28 cellular contexts compared by ENCODE assay signal in genomic region chr2:170236639-170237037, GRCh38. TPM values are rescaled to one million over a fixed set of nuclear protein-coding genes. Genes with fewer than 3 reads are reported as not detected.
A peak's percentile ranks its signal among the peaks of the same experiment; 100 is the strongest.
DNase-seq lines count a peak whose midpoint lies in the region; ATAC-seq and TF ChIP-seq lines count a peak whose summit lies in the region.
"Had no signal": no experiment of that assay in that cellular context is flagged by ENCODE, and none has a peak within 500 bp of the region (broad histone marks: within the 10 kb centered on the region; RNA-seq: fewer than 3 reads in every experiment).

No MANE protein-coding gene starts in this region.

- H3K4me1 Mint-ChIP-seq in activated naive CD4-positive, alpha-beta T cell treated with anti-CD3 and anti-CD28 coated beads, Interleukin-2, amount 10 ng/mL, durations not matched to agents 7 days and 5 days, result no peaks in the 10 kb centered on the region
- H3K4me1 Mint-ChIP-seq: activated CD4-positive, alpha-beta T cell treated with anti-CD3 and anti-CD28 coated beads, Interleukin-2, amount 10 ng/mL, durations not matched to agents 24 days and 14 days; naive B cell; T-cell had no signal

- no peak overlapping the region for H3K27ac Mint-ChIP-seq in activated naive CD4-positive, alpha-beta T cell treated with anti-CD3 and anti-CD28 coated beads, Interleukin-2, amount 10 ng/mL, durations not matched to agents 7 days and 5 days
- H3K27ac Mint-ChIP-seq: activated CD4-positive, alpha-beta T cell treated with anti-CD3 and anti-CD28 coated beads, Interleukin-2, amount 10 ng/mL, durations not matched to agents 24 days and 14 days; activated T-cell treated with anti-CD3 and anti-CD28 coated beads, Interleukin-2, amount 50 U/mL, for 24 hours; naive B cell; T-cell; WTC11 had no signal

- in situ Hi-C loops in GM13976 (cut with MboI; ENCODE audit: low sequenced_read_pairs, unreplicated experiment), result loop anchor here (25.0 kb wide), 1 partner anchor 576 kb away; the partner anchor contains the start of gene GAD1

- H3K36me3 ChIP-seq in HUES6 (ENCODE audit: control insufficient read depth, insufficient read depth, low read length), result no peaks in the 10 kb centered on the region
- H3K36me3 ChIP-seq in endocrine pancreas (ENCODE audit: control insufficient read depth, insufficient read depth, low read length), result no peaks in the 10 kb centered on the region
- H3K36me3 ChIP-seq: esophagus muscularis mucosa, neutrophil, SJCRH30, suprapubic skin, upper lobe of left lung had no signal

- peaks cover 11% of the 10 kb centered on the region for H3K27me3 Mint-ChIP-seq in activated naive CD4-positive, alpha-beta T cell treated with anti-CD3 and anti-CD28 coated beads, Interleukin-2, amount 10 ng/mL, durations not matched to agents 7 days and 5 days

- CTCF ChIA-PET in activated naive CD4-positive, alpha-beta T cell treated with anti-CD3 and anti-CD28 coated beads, Interleukin-2, amount 10 ng/mL, durations not matched to agents 7 days and 5 days (lab: Charles Lee), result interaction anchor here (0.6 to 2.9 kb wide), 9 partner anchors 11 to 597 kb away, joined by 3 to 9 read pairs (median 3); no protein-coding TSS in a partner anchor

- peak overlapping the region; percentile 11; the same call in 1 of the 2 replicates for H3K27ac ChIP-seq in HUES6 (ENCODE audit: low read depth, low read length)
- H3K27ac ChIP-seq: esophagus muscularis mucosa, foreskin keratinocyte, GM23248, neutrophil, SJCRH30, suprapubic skin, upper lobe of left lung had no signal

- intact Hi-C loops in Right ventricle myocardium superior (cut with DNase I), result no loop called here

- H3K4me3 ChIP-seq in HUES6 (ENCODE audit: low read depth, low read length) (no peak overlapping the region), endocrine pancreas (ENCODE audit: control insufficient read depth, insufficient read depth, low read length) (peak overlapping the region; percentile 32)
- H3K4me3 ChIP-seq: esophagus muscularis mucosa, GM23248, SJCRH30, suprapubic skin, upper lobe of left lung had no signal

- H3K9ac ChIP-seq in HUES6 (ENCODE audit: low read length), result no peak overlapping the region
- H3K9ac ChIP-seq in endocrine pancreas (ENCODE audit: control insufficient read depth, insufficient read depth, low read length), result no peak overlapping the region
- H3K9ac ChIP-seq: GM23248 had no signal

- H3K9me3 ChIP-seq in HUES6 (ENCODE audit: control insufficient read depth, insufficient read depth, low read depth, low read length), result no peaks in the 10 kb centered on the region
- H3K9me3 ChIP-seq in endocrine pancreas (ENCODE audit: control insufficient read depth, low read length), result no peaks in the 10 kb centered on the region
- H3K9me3 ChIP-seq: esophagus muscularis mucosa, neutrophil, SJCRH30, suprapubic skin, upper lobe of left lung had no signal

- no peaks in the 10 kb centered on the region for H3K9me3 Mint-ChIP-seq in activated naive CD4-positive, alpha-beta T cell treated with anti-CD3 and anti-CD28 coated beads, Interleukin-2, amount 10 ng/mL, durations not matched to agents 7 days and 5 days
- H3K9me3 Mint-ChIP-seq: activated CD4-positive, alpha-beta T cell treated with anti-CD3 and anti-CD28 coated beads, Interleukin-2, amount 10 ng/mL, durations not matched to agents 24 days and 14 days; activated T-cell treated with anti-CD3 and anti-CD28 coated beads, Interleukin-2, amount 50 U/mL, for 24 hours; naive B cell; T-cell had no signal

- no peak for TF ChIP-seq CTCF in GM13976 (IDR thresholded peaks at IDR 0.05; ENCODE audit: borderline replicate concordance, control extremely low read depth, extremely low read depth, insufficient read depth, missing control alignments)

- DNase-seq in DMS153 (lab: John Stamatoyannopoulos, UW), result peak; percentile 57
- peak; percentile 89 for DNase-seq in NCI-H69 (lab: John Stamatoyannopoulos, UW)
- no peak for DNase-seq in Right ventricle myocardium superior
- no peak for DNase-seq in GM13976 (ENCODE audit: low spot score)
- no peak for DNase-seq in activated naive CD4-positive, alpha-beta T cell treated with anti-CD3 and anti-CD28 coated beads, Interleukin-2, amount 10 ng/mL, durations not matched to agents 7 days and 5 days
- DNase-seq: activated gamma-delta T cell; activated T-cell treated with anti-CD3 and anti-CD28 coated beads, Interleukin-2, amount 50 U/mL, for 24 hours; GF-D8; GM23248; left ventricle myocardium superior; naive B cell; posterior cingulate gyrus; right cardiac atrium; stimulated activated CD4-positive, alpha-beta T cell treated with anti-CD3 and anti-CD28 coated beads, Interleukin-1b, Interleukin-23, amount 100 ng/mL, for 48 hours; stimulated activated naive CD4-positive, alpha-beta T cell treated with Interleukin-2 at 50 U/mL for 16 hours; T-cell; upper lobe of left lung had no signal

- H3K36me3 Mint-ChIP-seq in activated naive CD4-positive, alpha-beta T cell treated with anti-CD3 and anti-CD28 coated beads, Interleukin-2, amount 10 ng/mL, durations not matched to agents 7 days and 5 days, result no peaks in the 10 kb centered on the region
- H3K36me3 Mint-ChIP-seq: naive B cell, T-cell, WTC11 had no signal

- H3K27me3 ChIP-seq in HUES6 (ENCODE audit: control insufficient read depth, insufficient read depth, low read length) (no peaks in the 10 kb centered on the region), endocrine pancreas (ENCODE audit: control insufficient read depth, insufficient read depth, low read length) (no peaks in the 10 kb centered on the region)
- H3K27me3 ChIP-seq: SJCRH30, suprapubic skin, upper lobe of left lung had no signal

- no peak for ATAC-seq in Right ventricle myocardium superior (ENCODE audit: poor library complexity)
- ATAC-seq: T-cell had no signal

- peaks cover 29% of the 10 kb centered on the region for H3K4me1 ChIP-seq in HUES6 (ENCODE audit: control insufficient read depth, insufficient read depth, low read length)
- peaks cover 24% of the 10 kb centered on the region for H3K4me1 ChIP-seq in endocrine pancreas (ENCODE audit: control insufficient read depth, insufficient read depth, low read length)
- H3K4me1 ChIP-seq: esophagus muscularis mucosa, foreskin keratinocyte, SJCRH30, suprapubic skin, upper lobe of left lung had no signal

- no peak overlapping the region for H3K4me3 Mint-ChIP-seq in activated naive CD4-positive, alpha-beta T cell treated with anti-CD3 and anti-CD28 coated beads, Interleukin-2, amount 10 ng/mL, durations not matched to agents 7 days and 5 days
- H3K4me3 Mint-ChIP-seq: activated CD4-positive, alpha-beta T cell treated with anti-CD3 and anti-CD28 coated beads, Interleukin-2, amount 10 ng/mL, durations not matched to agents 24 days and 14 days; activated T-cell treated with anti-CD3 and anti-CD28 coated beads, Interleukin-2, amount 50 U/mL, for 24 hours; naive B cell; T-cell; WTC11 had no signal

RNA-seq across cellular contexts. Expression of gene MYO3B, which starts 58.7 kb away (rescaled TPM):
- total RNA-seq in Right ventricle myocardium superior, result not detected
- total RNA-seq: dermis blood vessel endothelial cell, HT1080, right cardiac atrium had no signal

Comparison
In these comparisons a context has a peak if more than half of its experiments do, and no peak if none do; other contexts are left out.
1. DNase-seq: peak in DMS153 (single experiment) and NCI-H69 (single experiment); none in Right ventricle myocardium superior (single experiment), GM13976 (single experiment) and activated naive CD4-positive, alpha-beta T cell treated with anti-CD3 and anti-CD28 coated beads, Interleukin-2, amount 10 ng/mL, durations not matched to agents 7 days and 5 days (single experiment).